In the genomic region with DNA sequence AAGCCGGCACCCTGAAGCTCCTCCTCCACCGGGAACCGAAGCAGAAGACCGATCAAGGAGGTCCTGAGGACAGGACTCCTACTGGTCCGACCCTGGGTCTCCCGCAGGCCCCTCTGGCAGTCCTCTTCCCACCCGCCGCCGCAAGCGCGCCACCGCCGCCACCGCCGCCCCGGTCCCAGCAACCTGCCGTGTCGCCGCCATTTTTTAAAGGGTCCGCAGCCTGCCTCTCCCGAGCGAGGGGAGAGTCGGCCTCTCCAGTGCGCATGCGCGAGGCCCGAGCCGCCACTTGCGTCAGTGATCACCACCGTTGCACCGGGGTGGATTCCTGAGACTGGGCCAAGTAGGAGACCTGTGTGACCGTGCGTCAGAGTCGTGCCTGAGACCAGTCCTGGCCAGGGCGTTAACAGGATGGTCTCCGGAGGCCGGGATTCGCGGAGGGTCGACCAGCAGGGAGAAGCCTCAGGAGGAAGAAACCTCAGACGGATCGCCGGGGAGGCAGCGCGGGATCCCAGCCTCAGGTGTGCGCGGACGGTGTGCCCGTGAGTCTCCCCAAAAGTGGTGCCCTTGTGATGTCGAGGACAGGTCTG, we compare ENCODE assay signal across 21 cellular contexts. TPM values are rescaled to one million over a fixed set of nuclear protein-coding genes. Genes with fewer than 3 reads are reported as not detected.
DNase-seq lines count a peak whose midpoint lies in the region; ATAC-seq and TF ChIP-seq lines count a peak whose summit lies in the region.
"Had no signal": no experiment of that assay in that cellular context is flagged by ENCODE, and none has a peak within 500 bp of the region (broad histone marks: within the 10 kb centered on the region; RNA-seq: fewer than 3 reads in every experiment).

No MANE protein-coding gene starts in this region.

- no peak overlapping the region for H3K4ac ChIP-seq in neuronal stem cell (ENCODE audit: low read length)

- no peak overlapping the region for H3K4me2 ChIP-seq in neuronal stem cell (ENCODE audit: insufficient read depth, low read length, poor library complexity, severe bottlenecking)
- H3K4me2 ChIP-seq: A549, KMS-11 had no signal

- peak overlapping the region; percentile 65 for H3K23ac ChIP-seq in neuronal stem cell (ENCODE audit: low read depth, low read length, poor library complexity)

- H2BK5ac ChIP-seq in neuronal stem cell (ENCODE audit: low read length), result no peak overlapping the region

- no peak overlapping the region for H3K14ac ChIP-seq in neuronal stem cell (ENCODE audit: low read length)

- H2AK5ac ChIP-seq in neuronal stem cell (ENCODE audit: low read depth, low read length), result no peak overlapping the region

- H3K36me3 ChIP-seq in ES-I3 (ENCODE audit: insufficient read depth, low read length) (no peaks in the 10 kb centered on the region), RWPE2 (ENCODE audit: low read depth) (no peaks in the 10 kb centered on the region), neuronal stem cell (replicated peaks in 1 of 2; ENCODE audit: control insufficient read depth in 2 of 2, insufficient read depth in 2 of 2, low read length in 2 of 2) (no peaks in the 10 kb centered on the region)
- H3K36me3 ChIP-seq: transverse colon had no signal

- no peaks in the 10 kb centered on the region for H3K79me1 ChIP-seq in neuronal stem cell (ENCODE audit: low read depth, low read length)

- no peak overlapping the region for H4K8ac ChIP-seq in neuronal stem cell (ENCODE audit: low read depth, low read length)

- H3K4me3 ChIP-seq in RWPE2 (ENCODE audit: severe bottlenecking) (no peak overlapping the region), neuronal stem cell (ENCODE audit: low read length in 2 of 2) (no peak overlapping the region)
- H3K4me3 ChIP-seq: A549, transverse colon had no signal

- H3K9me3 ChIP-seq in ES-I3 (ENCODE audit: control insufficient read depth, insufficient read depth, low read length), result no peaks in the 10 kb centered on the region
- H3K9me3 ChIP-seq in RWPE2 (ENCODE audit: severe bottlenecking), result no peaks in the 10 kb centered on the region
- peaks cover 0 to 5% of the 10 kb centered on the region in 2 donors for H3K9me3 ChIP-seq in neuronal stem cell (replicated peaks in 1 of 2; ENCODE audit: control insufficient read depth in 2 of 2, insufficient read depth in 1 of 2, low read depth in 1 of 2, low read length in 2 of 2)
- H3K9me3 ChIP-seq: transverse colon had no signal

- H3K4me1 ChIP-seq in ES-I3 (ENCODE audit: insufficient read depth, low read length), result no peaks in the 10 kb centered on the region
- no peaks in the 10 kb centered on the region for H3K4me1 ChIP-seq in RWPE2 (ENCODE audit: insufficient read depth, poor library complexity, severe bottlenecking)
- no peaks in the 10 kb centered on the region for H3K4me1 ChIP-seq in neuronal stem cell (ENCODE audit: control insufficient read depth in 2 of 2, insufficient read depth in 1 of 2, low read depth in 1 of 2, low read length in 2 of 2)
- H3K4me1 ChIP-seq: A549, transverse colon had no signal

- no peaks in the 10 kb centered on the region for H3K27me3 ChIP-seq in RWPE2 (ENCODE audit: insufficient read depth, poor library complexity, severe bottlenecking)
- no peaks in the 10 kb centered on the region for H3K27me3 ChIP-seq in neuronal stem cell (ENCODE audit: control insufficient read depth in 3 of 3, insufficient read depth in 3 of 3, low read depth in 1 of 3, low read length in 3 of 3)
- H3K27me3 ChIP-seq: transverse colon had no signal

- no peak overlapping the region for H4K91ac ChIP-seq in neuronal stem cell (ENCODE audit: low read depth, low read length, poor library complexity)

- WGBS in neuronal stem cell (ENCODE audit: extremely low coverage in 2 of 2, insufficient read length in 2 of 2, insufficient replicate concordance in 1 of 2), 2 donors, result no CpG with 5 or more reads among the region's 50 CpGs

- TF ChIP-seq CTCF in RWPE2 (IDR thresholded peaks at IDR 0.05; ENCODE audit: poor library complexity, severe bottlenecking), result no peak

- ATAC-seq in RWPE2 (ENCODE audit: low read depth) (peak; percentile 21; the same call in 1 of the 3 replicates), HG03280 (IDR thresholded peaks at IDR 0.05; ENCODE audit: unreplicated experiment) (no peak)
- ATAC-seq: A549; activated CD4-positive, CD25-positive, alpha-beta regulatory T cell treated with anti-CD3 and anti-CD28 coated beads, Interleukin-2, amount 50 U/mL, for 24 hours; stimulated activated naive CD8-positive, alpha-beta T cell treated with anti-CD3 and anti-CD28 coated beads, Interleukin-15, amount 100 ng/mL, for 72 hours had no signal

- DNase-seq in SHP77 (lab: John Stamatoyannopoulos, UW) (peak; percentile 0 to 40), SHP77 treated with DMSO at 0.1 percent for 48 hours (lab: John Stamatoyannopoulos, UW) (no peak), RWPE2 (ENCODE audit: low spot score) (no peak), neuronal stem cell (ENCODE audit: low spot score) (no peak), NCI-H446 treated with DMSO at 0.1 percent for 48 hours (lab: John Stamatoyannopoulos, UW) (no peak), HCEC 1CT (no peak)
- DNase-seq: activated naive CD4-positive, alpha-beta T cell treated with Interleukin-2 at 50 U/mL for 16 hours; activated T-cell treated with anti-CD3 and anti-CD28 coated beads, Interleukin-2, amount 50 U/mL, for 1 hour; anterior cingulate cortex; central memory CD4-positive, alpha-beta T cell; DMS79 treated with DMSO at 0.1 percent for 48 hours; HFFc6; NCI-H2029; NCI-H345; stimulated activated naive CD8-positive, alpha-beta T cell treated with anti-CD3 and anti-CD28 coated beads, Interleukin-15, amount 100 ng/mL, for 72 hours; transverse colon had no signal

- H3K9ac ChIP-seq in ES-I3 (ENCODE audit: low read depth, low read length) (peak overlapping the region; percentile 51), neuronal stem cell (ENCODE audit: low read depth, low read length, poor library complexity) (no peak overlapping the region)
- H3K9ac ChIP-seq: KMS-11 had no signal

- H2BK12ac ChIP-seq in neuronal stem cell (ENCODE audit: low read length), result no peak overlapping the region

- no peak overlapping the region for H2AFZ ChIP-seq in neuronal stem cell (ENCODE audit: low read length)

- no peak overlapping the region for H3K18ac ChIP-seq in neuronal stem cell (ENCODE audit: low read length)

- H3K27ac ChIP-seq in RWPE2 (ENCODE audit: poor library complexity, severe bottlenecking) (no peak overlapping the region), neuronal stem cell (replicated peaks; ENCODE audit: low read length) (no peak overlapping the region)
- H3K27ac ChIP-seq: A549, KMS-11, transverse colon had no signal

- H2BK120ac ChIP-seq in neuronal stem cell (ENCODE audit: low read depth, low read length), result no peak overlapping the region

- no peak overlapping the region for H2BK15ac ChIP-seq in neuronal stem cell (ENCODE audit: low read length)

RNA-seq across cellular contexts. Expression of gene ZNF146, which starts 51.6 kb away (rescaled TPM):
- 71.1 TPM for polyA plus RNA-seq in neuronal stem cell (2013, experiment 1 of 2)
- polyA plus RNA-seq in neuronal stem cell (2013, experiment 2 of 2), result 72.3 TPM

RNA-seq across cellular contexts. Expression of gene ZNF565, which starts 52.0 kb away (rescaled TPM):
- 1.9 TPM for polyA plus RNA-seq in neuronal stem cell (2013, experiment 1 of 2)
- 1.6 TPM for polyA plus RNA-seq in neuronal stem cell (2013, experiment 2 of 2)

Comparison
In these comparisons a context has a peak if more than half of its experiments do, and no peak if none do; other contexts are left out.
1. DNase-seq: peak in SHP77 (2 of 2); none in SHP77 treated with DMSO at 0.1 percent for 48 hours (single experiment), RWPE2 (single experiment), neuronal stem cell (single experiment), NCI-H446 treated with DMSO at 0.1 percent for 48 hours (single experiment) and HCEC 1CT (single experiment).